2 cellular contexts compared by ENCODE assay signal in the genomic region with DNA sequence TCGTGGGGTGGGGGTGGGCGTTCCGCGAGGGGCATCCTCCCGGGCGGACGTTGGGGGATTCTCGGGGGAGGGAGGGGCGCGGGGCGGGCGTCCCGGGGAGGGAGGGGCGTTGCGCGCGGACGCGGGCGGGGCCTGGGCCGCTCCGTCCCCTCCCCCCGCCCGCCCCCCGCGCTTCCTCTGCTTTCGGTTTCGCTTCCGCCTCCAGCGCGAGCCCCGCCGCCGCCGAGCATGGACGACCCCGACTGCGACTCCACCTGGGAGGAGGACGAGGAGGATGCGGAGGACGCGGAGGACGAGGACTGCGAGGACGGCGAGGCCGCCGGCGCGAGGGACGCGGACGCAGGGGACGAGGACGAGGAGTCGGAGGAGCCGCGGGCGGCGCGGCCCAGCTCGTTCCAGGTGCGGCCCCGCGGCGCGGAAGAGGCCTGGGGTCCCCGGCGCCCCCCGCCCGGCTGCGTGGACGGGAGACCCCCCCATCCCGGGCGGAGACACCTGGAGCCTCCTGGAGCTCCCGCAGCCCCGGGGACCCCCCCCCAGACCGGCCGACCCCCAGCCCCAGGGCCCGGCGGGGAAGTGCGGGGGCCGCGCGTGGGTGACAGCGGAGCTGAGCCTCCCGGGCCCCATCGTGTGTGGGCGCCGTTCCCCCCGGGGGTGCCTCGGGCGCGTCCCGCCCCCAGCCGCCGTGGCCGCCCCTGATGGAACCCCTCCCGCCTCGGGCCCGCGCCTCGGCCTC.
TF ChIP-seq lines count a peak whose summit lies in the region.

A gene with protein sequence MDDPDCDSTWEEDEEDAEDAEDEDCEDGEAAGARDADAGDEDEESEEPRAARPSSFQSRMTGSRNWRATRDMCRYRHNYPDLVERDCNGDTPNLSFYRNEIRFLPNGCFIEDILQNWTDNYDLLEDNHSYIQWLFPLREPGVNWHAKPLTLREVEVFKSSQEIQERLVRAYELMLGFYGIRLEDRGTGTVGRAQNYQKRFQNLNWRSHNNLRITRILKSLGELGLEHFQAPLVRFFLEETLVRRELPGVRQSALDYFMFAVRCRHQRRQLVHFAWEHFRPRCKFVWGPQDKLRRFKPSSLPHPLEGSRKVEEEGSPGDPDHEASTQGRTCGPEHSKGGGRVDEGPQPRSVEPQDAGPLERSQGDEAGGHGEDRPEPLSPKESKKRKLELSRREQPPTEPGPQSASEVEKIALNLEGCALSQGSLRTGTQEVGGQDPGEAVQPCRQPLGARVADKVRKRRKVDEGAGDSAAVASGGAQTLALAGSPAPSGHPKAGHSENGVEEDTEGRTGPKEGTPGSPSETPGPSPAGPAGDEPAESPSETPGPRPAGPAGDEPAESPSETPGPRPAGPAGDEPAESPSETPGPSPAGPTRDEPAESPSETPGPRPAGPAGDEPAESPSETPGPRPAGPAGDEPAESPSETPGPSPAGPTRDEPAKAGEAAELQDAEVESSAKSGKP (plus strand): TSS at position 204 of the 733 bp plus-strand sequence. CDS start 25 bp downstream, at position 229.

TF ChIP-seq in HEK293T, 16 proteins besides CTCF, POLR2A, EP300 and RAD21 (continued from another document):
- TF ChIP-seq SP1 (IDR thresholded peaks at IDR 0.05) (no peak), HDGF (IDR thresholded peaks at IDR 0.05; ENCODE audit: borderline replicate concordance) (no peak), L3MBTL2 (conservative IDR thresholded peaks at IDR 0.05) (no peak), ARNT (IDR thresholded peaks at IDR 0.05) (no peak)

TF ChIP-seq in PFSK-1, 5 proteins besides CTCF, POLR2A, EP300 and RAD21 (continued from another document):
- TF ChIP-seq, protein P1, sequence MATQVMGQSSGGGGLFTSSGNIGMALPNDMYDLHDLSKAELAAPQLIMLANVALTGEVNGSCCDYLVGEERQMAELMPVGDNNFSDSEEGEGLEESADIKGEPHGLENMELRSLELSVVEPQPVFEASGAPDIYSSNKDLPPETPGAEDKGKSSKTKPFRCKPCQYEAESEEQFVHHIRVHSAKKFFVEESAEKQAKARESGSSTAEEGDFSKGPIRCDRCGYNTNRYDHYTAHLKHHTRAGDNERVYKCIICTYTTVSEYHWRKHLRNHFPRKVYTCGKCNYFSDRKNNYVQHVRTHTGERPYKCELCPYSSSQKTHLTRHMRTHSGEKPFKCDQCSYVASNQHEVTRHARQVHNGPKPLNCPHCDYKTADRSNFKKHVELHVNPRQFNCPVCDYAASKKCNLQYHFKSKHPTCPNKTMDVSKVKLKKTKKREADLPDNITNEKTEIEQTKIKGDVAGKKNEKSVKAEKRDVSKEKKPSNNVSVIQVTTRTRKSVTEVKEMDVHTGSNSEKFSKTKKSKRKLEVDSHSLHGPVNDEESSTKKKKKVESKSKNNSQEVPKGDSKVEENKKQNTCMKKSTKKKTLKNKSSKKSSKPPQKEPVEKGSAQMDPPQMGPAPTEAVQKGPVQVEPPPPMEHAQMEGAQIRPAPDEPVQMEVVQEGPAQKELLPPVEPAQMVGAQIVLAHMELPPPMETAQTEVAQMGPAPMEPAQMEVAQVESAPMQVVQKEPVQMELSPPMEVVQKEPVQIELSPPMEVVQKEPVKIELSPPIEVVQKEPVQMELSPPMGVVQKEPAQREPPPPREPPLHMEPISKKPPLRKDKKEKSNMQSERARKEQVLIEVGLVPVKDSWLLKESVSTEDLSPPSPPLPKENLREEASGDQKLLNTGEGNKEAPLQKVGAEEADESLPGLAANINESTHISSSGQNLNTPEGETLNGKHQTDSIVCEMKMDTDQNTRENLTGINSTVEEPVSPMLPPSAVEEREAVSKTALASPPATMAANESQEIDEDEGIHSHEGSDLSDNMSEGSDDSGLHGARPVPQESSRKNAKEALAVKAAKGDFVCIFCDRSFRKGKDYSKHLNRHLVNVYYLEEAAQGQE (IDR thresholded peaks at IDR 0.05; ENCODE audit: insufficient read depth in 1 of 2, low read depth in 2 of 2, low read length in 2 of 2), result no peak
TF ChIP-seq in PFSK-1: peak in this region for 4.
